ENCODE assay signal across 8 cellular contexts in genomic region chr7:2019693-2020511, GRCh38.
A peak's percentile ranks its signal among the peaks of the same experiment; 100 is the strongest.
DNase-seq lines count a peak whose midpoint lies in the region; ATAC-seq and TF ChIP-seq lines count a peak whose summit lies in the region.

No MANE protein-coding gene starts in this region.

- H3K27ac ChIP-seq in HEK293 (ENCODE audit: extremely low read depth, low read depth, low read length) (no peak overlapping the region), upper lobe of right lung (peak overlapping the region; percentile 65)

- H3K9me3 ChIP-seq in HEK293 (ENCODE audit: control insufficient read depth, insufficient read depth, low read depth, low read length): no peaks in the 10 kb centered on the region
- peaks cover 4% of the 10 kb centered on the region for H3K9me3 ChIP-seq in upper lobe of right lung

- intact Hi-C loops in upper lobe of right lung (cut with DNase I): no loop called here

- peaks cover 4% of the 10 kb centered on the region for H3K36me3 Mint-ChIP-seq in endothelial cell (ENCODE audit: low read depth, unreplicated experiment)

- ATAC-seq in upper lobe of right lung: peak; percentile 87

- TF ChIP-seq CTCF in HEK293 (tag by site-specific recombination; IDR thresholded peaks at IDR 0.05) (no peak), choroid plexus epithelial cell (conservative IDR thresholded peaks at IDR 0.05; ENCODE audit: low read depth, low read length) (no peak), upper lobe of right lung (IDR thresholded peaks at IDR 0.05) (no peak), endothelial cell (IDR thresholded peaks at IDR 0.05; ENCODE audit: unreplicated experiment) (no peak)

- peaks cover 8% of the 10 kb centered on the region for H3K27me3 Mint-ChIP-seq in endothelial cell (ENCODE audit: unreplicated experiment)

- H3K27ac Mint-ChIP-seq in endothelial cell (ENCODE audit: unreplicated experiment): no peak overlapping the region

- no peaks in the 10 kb centered on the region for H3K9me3 Mint-ChIP-seq in endothelial cell (ENCODE audit: unreplicated experiment)

- DNase-seq in Daoy (ENCODE audit: low read depth): peak; percentile 84
- peak; percentile 88 for DNase-seq in SW480 (ENCODE audit: low spot score)
- DNase-seq in choroid plexus epithelial cell (ENCODE audit: low read depth): peak; percentile 90
- DNase-seq in mucosa of gallbladder (ENCODE audit: low spot score): peak; percentile 50
- peak; percentile 89 for DNase-seq in upper lobe of right lung
- no peak for DNase-seq in endothelial cell (ENCODE audit: low spot score)
- DNase-seq in NCI-H2196 treated with DMSO at 0.1 percent for 48 hours (lab: John Stamatoyannopoulos, UW; ENCODE audit: unreplicated experiment): no peak

- no peak overlapping the region for H3K4me3 ChIP-seq in HEK293 (ENCODE audit: low read depth, low read length)
- peak overlapping the region; percentile 36 for H3K4me3 ChIP-seq in choroid plexus epithelial cell (ENCODE audit: low read depth, low read length)
- H3K4me3 ChIP-seq in upper lobe of right lung: peak overlapping the region; percentile 14

- POLR2A ChIA-PET in HEK293 (lab: Yijun Ruan, JAX): no interaction called here

- no peaks in the 10 kb centered on the region for H3K4me1 Mint-ChIP-seq in endothelial cell (ENCODE audit: unreplicated experiment)

- CTCF ChIA-PET in HEK293 (lab: Yijun Ruan, JAX): no interaction called here

- H3K4me3 Mint-ChIP-seq in endothelial cell (ENCODE audit: unreplicated experiment): no peak overlapping the region

- no peaks in the 10 kb centered on the region for H3K36me3 ChIP-seq in HEK293 (ENCODE audit: control insufficient read depth in 2 of 2, insufficient read depth in 1 of 2, low read length in 2 of 2)
- H3K36me3 ChIP-seq in upper lobe of right lung: no peaks in the 10 kb centered on the region

- H3K4me1 ChIP-seq in HEK293 (ENCODE audit: control insufficient read depth, insufficient read depth, low read length): no peaks in the 10 kb centered on the region
- peaks cover 13% of the 10 kb centered on the region for H3K4me1 ChIP-seq in upper lobe of right lung

- no peaks in the 10 kb centered on the region for H3K27me3 ChIP-seq in upper lobe of right lung

TF ChIP-seq in HEK293, 187 proteins besides CTCF, POLR2A, EP300 and RAD21:
- TF ChIP-seq WT1 (tag by site-specific recombination; IDR thresholded peaks at IDR 0.05) (no peak), MZF1 (tag by site-specific recombination; IDR thresholded peaks at IDR 0.05; ENCODE audit: borderline replicate concordance) (no peak), ZEB2 (tag by site-specific recombination; IDR thresholded peaks at IDR 0.05) (peak; percentile 39; the same call in 1 of the 2 replicates), OVOL3 (tag by site-specific recombination; IDR thresholded peaks at IDR 0.05) (no peak), ZNF366 (tag by site-specific recombination; conservative IDR thresholded peaks at IDR 0.05) (no peak), ZNF514 (tag by site-specific recombination; IDR thresholded peaks at IDR 0.05) (no peak), ZNF629 (tag by site-specific recombination; IDR thresholded peaks at IDR 0.05) (peak; percentile 94), PRDM1 (tag by site-specific recombination; IDR thresholded peaks at IDR 0.05) (no peak), ZNF184 (tag by site-specific recombination; IDR thresholded peaks at IDR 0.05) (no peak), ATF2 (tag by site-specific recombination; IDR thresholded peaks at IDR 0.05; ENCODE audit: low read depth) (peak; percentile 61), ZBTB21 (tag by site-specific recombination; IDR thresholded peaks at IDR 0.05) (peak; percentile 83), ZNF510 (tag by site-specific recombination; IDR thresholded peaks at IDR 0.05; ENCODE audit: insufficient replicate concordance) (no peak), ZNF37A (tag by site-specific recombination; IDR thresholded peaks at IDR 0.05) (no peak), ZNF837 (tag by site-specific recombination; IDR thresholded peaks at IDR 0.05) (no peak), ZNF341 (tag by site-specific recombination; IDR thresholded peaks at IDR 0.05; ENCODE audit: low read depth) (no peak), ZIC2 (tag by site-specific recombination; IDR thresholded peaks at IDR 0.05) (0 out of 2 replicates have a peak, but pooled peaks have one; percentile 23), KLF8 (tag by site-specific recombination; IDR thresholded peaks at IDR 0.05) (peak; percentile 70; the same call in 1 of the 2 replicates), TSHZ1 (tag by site-specific recombination; IDR thresholded peaks at IDR 0.05; ENCODE audit: borderline replicate concordance) (no peak), SP7 (tag by site-specific recombination; IDR thresholded peaks at IDR 0.05) (peak; percentile 38; the same call in 1 of the 2 replicates), ZFHX2 (tag by site-specific recombination; conservative IDR thresholded peaks at IDR 0.05) (0 out of 2 replicates have a peak, but pooled peaks have one; percentile 21), ZNF626 (tag by site-specific recombination; IDR thresholded peaks at IDR 0.05) (no peak), KLF1 (tag by site-specific recombination; IDR thresholded peaks at IDR 0.05) (peak; percentile 88)
- TF ChIP-seq, protein P1, sequence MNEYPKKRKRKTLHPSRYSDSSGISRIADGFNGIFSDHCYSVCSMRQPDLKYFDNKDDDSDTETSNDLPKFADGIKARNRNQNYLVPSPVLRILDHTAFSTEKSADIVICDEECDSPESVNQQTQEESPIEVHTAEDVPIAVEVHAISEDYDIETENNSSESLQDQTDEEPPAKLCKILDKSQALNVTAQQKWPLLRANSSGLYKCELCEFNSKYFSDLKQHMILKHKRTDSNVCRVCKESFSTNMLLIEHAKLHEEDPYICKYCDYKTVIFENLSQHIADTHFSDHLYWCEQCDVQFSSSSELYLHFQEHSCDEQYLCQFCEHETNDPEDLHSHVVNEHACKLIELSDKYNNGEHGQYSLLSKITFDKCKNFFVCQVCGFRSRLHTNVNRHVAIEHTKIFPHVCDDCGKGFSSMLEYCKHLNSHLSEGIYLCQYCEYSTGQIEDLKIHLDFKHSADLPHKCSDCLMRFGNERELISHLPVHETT (tag by site-specific recombination; IDR thresholded peaks at IDR 0.05): no peak

Comparison
In these comparisons a context has a peak if more than half of its experiments do, and no peak if none do; other contexts are left out.
1. DNase-seq: peak in Daoy (single experiment), SW480 (single experiment), choroid plexus epithelial cell (single experiment), mucosa of gallbladder (single experiment) and upper lobe of right lung (single experiment); none in endothelial cell (single experiment) and NCI-H2196 treated with DMSO at 0.1 percent for 48 hours (single experiment).